9 cellular contexts compared by ENCODE assay signal in the genomic region with DNA sequence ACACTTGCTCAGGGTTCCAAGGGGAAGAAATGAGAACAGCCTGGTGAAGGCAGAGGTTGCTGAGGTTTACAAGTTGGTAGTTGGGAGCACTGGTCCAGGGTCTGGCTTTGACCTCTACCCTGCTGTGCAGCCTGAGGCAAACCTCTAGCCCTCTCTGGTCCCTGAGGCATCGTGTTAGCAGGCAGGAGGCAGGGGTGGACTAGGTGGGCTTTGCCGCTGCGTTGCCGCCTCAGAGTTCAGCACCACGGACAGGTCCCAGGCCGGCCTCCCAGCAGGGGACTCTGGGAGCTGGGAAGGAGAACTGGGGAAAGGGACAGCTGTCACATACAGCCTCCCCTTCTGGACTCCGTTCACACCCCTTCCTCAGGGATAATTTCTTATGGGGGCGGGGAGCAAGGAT. TPM values are rescaled to one million over a fixed set of nuclear protein-coding genes. Genes with fewer than 3 reads are reported as not detected.
DNase-seq lines count a peak whose midpoint lies in the region; ATAC-seq and TF ChIP-seq lines count a peak whose summit lies in the region.
"Had no signal": no experiment of that assay in that cellular context is flagged by ENCODE, and none has a peak within 500 bp of the region (broad histone marks: within the 10 kb centered on the region; RNA-seq: fewer than 3 reads in every experiment).

No MANE protein-coding gene starts in this region.

- DNase-seq in AG08396 (ENCODE audit: low spot score) = peak; percentile 68
- DNase-seq in HuH-7 (ENCODE audit: low spot score) = peak; percentile 93
- DNase-seq in activated T-cell treated with anti-CD3 and anti-CD28 coated beads, Interleukin-2, amount 50 U/mL, for 24 hours = peak; percentile 49
- DNase-seq in iris pigment epithelial cell (ENCODE audit: low read depth) = peak; percentile 22
- DNase-seq in NCI-H1436 treated with DMSO at 0.1 percent for 48 hours (lab: John Stamatoyannopoulos, UW) = no peak
- DNase-seq in DMS153 (lab: John Stamatoyannopoulos, UW) = no peak
- no peak for DNase-seq in omental fat pad (ENCODE audit: low spot score)

- no peaks in the 10 kb centered on the region for H3K9me3 Mint-ChIP-seq in activated T-cell treated with anti-CD3 and anti-CD28 coated beads, Interleukin-2, amount 50 U/mL, for 24 hours

- ATAC-seq in omental fat pad (ENCODE audit: low FRiP score) (no peak), HG03442 (IDR thresholded peaks at IDR 0.05; ENCODE audit: unreplicated experiment) (no peak)

- peaks cover 69% of the 10 kb centered on the region for H3K27me3 Mint-ChIP-seq in activated T-cell treated with anti-CD3 and anti-CD28 coated beads, Interleukin-2, amount 50 U/mL, for 24 hours

- H3K27ac Mint-ChIP-seq in activated T-cell treated with anti-CD3 and anti-CD28 coated beads, Interleukin-2, amount 50 U/mL, for 24 hours = no peak overlapping the region

- H3K36me3 Mint-ChIP-seq in activated T-cell treated with anti-CD3 and anti-CD28 coated beads, Interleukin-2, amount 50 U/mL, for 24 hours (ENCODE audit: low read depth) = no peaks in the 10 kb centered on the region

- no peak overlapping the region for H3K4me3 Mint-ChIP-seq in activated T-cell treated with anti-CD3 and anti-CD28 coated beads, Interleukin-2, amount 50 U/mL, for 24 hours

- no peak for TF ChIP-seq CTCF in omental fat pad (IDR thresholded peaks at IDR 0.05)

- H3K4me1 Mint-ChIP-seq in activated T-cell treated with anti-CD3 and anti-CD28 coated beads, Interleukin-2, amount 50 U/mL, for 24 hours (ENCODE audit: low read depth) = peaks cover 3% of the 10 kb centered on the region

RNA-seq across cellular contexts. Expression of a gene that starts 3.1 kb away (rescaled TPM):
- not detected for total RNA-seq in omental fat pad
- total RNA-seq: epithelial cell of proximal tubule had no signal

RNA-seq across cellular contexts. Expression of a gene that starts 11.7 kb away (rescaled TPM):
- 10 to 100 TPM in 3 of 4 donors, 1 to 10 TPM in 1; 7.9 to 22.9 (median 15.7) TPM for total RNA-seq in omental fat pad

RNA-seq across cellular contexts. Expression of a gene that starts 22.8 kb away (rescaled TPM):
- 10 to 100 TPM; 31.2 to 46.8 (median 42.3) TPM for total RNA-seq in omental fat pad

RNA-seq across cellular contexts. Expression of a gene that starts 22.9 kb away (rescaled TPM):
- 10 to 100 TPM; 16.8 to 29.8 (median 19.9) TPM for total RNA-seq in omental fat pad

RNA-seq across cellular contexts. Expression of a gene that starts 44.8 kb away (rescaled TPM):
- under 1 TPM in 1 of 4 donors, not detected in 3; 0.28 TPM for total RNA-seq in omental fat pad
- total RNA-seq: epithelial cell of proximal tubule had no signal

Comparison
In these comparisons a context has a peak if more than half of its experiments do, and no peak if none do; other contexts are left out.
1. DNase-seq: peak in AG08396 (single experiment), HuH-7 (single experiment), activated T-cell treated with anti-CD3 and anti-CD28 coated beads, Interleukin-2, amount 50 U/mL, for 24 hours (single experiment) and iris pigment epithelial cell (single experiment); none in NCI-H1436 treated with DMSO at 0.1 percent for 48 hours (single experiment), DMS153 (single experiment) and omental fat pad (single experiment).